ENCODE assay signal across 7 cellular contexts in genomic region chr17:44326867-44327444, GRCh38.
DNase-seq lines count a peak whose midpoint lies in the region; ATAC-seq and TF ChIP-seq lines count a peak whose summit lies in the region.

No MANE protein-coding gene starts in this region.

- in situ Hi-C loops in T47D (cut with HindIII; ENCODE audit: low pct_unique_long_range_greater_than_20kb, low sequenced_read_pairs): no loop called here

- H3K27ac ChIP-seq in VCaP: peak overlapping the region; percentile 42; the same call in 1 of the 2 replicates

- no peak for TF ChIP-seq CTCF in VCaP (conservative IDR thresholded peaks at IDR 0.05)

- ATAC-seq in GM18498 (IDR thresholded peaks at IDR 0.05; ENCODE audit: unreplicated experiment): peak; percentile 53
- ATAC-seq in HG03108 (IDR thresholded peaks at IDR 0.05; ENCODE audit: unreplicated experiment): peak; percentile 59

- DNase-seq in NCI-H2227 (lab: John Stamatoyannopoulos, UW; ENCODE audit: unreplicated experiment): peak; percentile 97
- DNase-seq in T47D (ENCODE audit: low read depth in 1 of 2, low spot score in 1 of 2): peak; percentile 94 to 99
- DNase-seq in iris pigment epithelial cell (ENCODE audit: low read depth): peak; percentile 98
- DNase-seq in stimulated activated CD4-positive, alpha-beta T cell treated with anti-CD3 and anti-CD28 coated beads, Interleukin-12 subunit alpha, Interleukin-12 subunit beta, amount 100 ng/mL, for 4 hours: peak; percentile 86

Comparison
In these comparisons a context has a peak if more than half of its experiments do, and no peak if none do; other contexts are left out.
1. Peak in every context shown above with its lines: DNase-seq, ATAC-seq and H3K27ac ChIP-seq.